In genomic region chr7:37208528-37208927, GRCh38 we compare ENCODE assay signal across 8 cellular contexts.
DNase-seq lines count a peak whose midpoint lies in the region; ATAC-seq and TF ChIP-seq lines count a peak whose summit lies in the region.

No MANE protein-coding gene starts in this region.

- H3K27ac ChIP-seq in cingulate gyrus (ENCODE audit: low read depth, low read length) (peak overlapping the region; percentile 50), lung (ENCODE audit: low read depth in 1 of 2, low read length in 1 of 2) (no peak overlapping the region), tibial artery (peak overlapping the region; percentile 74 to 79)

- 2 to 4% methylated on average over 5 of the region's 5 CpGs for WGBS in lung, 2 donors

- H3K4me3 ChIP-seq in lung (no peak overlapping the region), tibial artery (no peak overlapping the region)

- ATAC-seq in GM21423 (IDR thresholded peaks at IDR 0.05; ENCODE audit: unreplicated experiment) (peak; percentile 67), lung (ENCODE audit: insufficient read depth, low FRiP score) (peak; percentile 70)

- TF ChIP-seq CTCF in lung (IDR thresholded peaks at IDR 0.05; ENCODE audit: control extremely low read depth, extremely low read depth), result peak; percentile 47
- TF ChIP-seq CTCF in tibial artery (IDR thresholded peaks at IDR 0.05), result peak; percentile 40 to 50

- peak; percentile 3 for DNase-seq in NCI-H1436 (lab: John Stamatoyannopoulos, UW)
- DNase-seq in NCI-H1436 treated with DMSO at 0.1 percent for 48 hours (lab: John Stamatoyannopoulos, UW), result no peak
- DNase-seq in HUDEP-2 (lab: John Stamatoyannopoulos, UW; ENCODE audit: unreplicated experiment in 76 of 76), result peak in 54 of 76 experiments; percentile 2 to 63 (median 32)
- peak; percentile 27 for DNase-seq in SHP77 treated with DMSO at 0.1 percent for 48 hours (lab: John Stamatoyannopoulos, UW)
- DNase-seq in lung (ENCODE audit: low spot score), result peak; percentile 80
- DNase-seq in tibial artery, result peak; percentile 88 to 90

- peaks cover 0 to 1% of the 10 kb centered on the region in 2 donors for H3K4me1 ChIP-seq in lung (ENCODE audit: control insufficient read depth in 2 of 2, insufficient read depth in 2 of 2, low read length in 2 of 2)
- peaks cover 0 to 38% (median 23%) of the 10 kb centered on the region in 4 donors for H3K4me1 ChIP-seq in tibial artery

- H3K36me3 ChIP-seq in lung (ENCODE audit: control insufficient read depth in 2 of 2, insufficient read depth in 2 of 2, low read length in 2 of 2) (peaks cover 0 to 4% of the 10 kb centered on the region in 2 donors), tibial artery (peaks cover 0 to 5% (median 0%) of the 10 kb centered on the region in 3 donors)

- H3K27me3 ChIP-seq in lung (ENCODE audit: control insufficient read depth, insufficient read depth) (no peaks in the 10 kb centered on the region), tibial artery (no peaks in the 10 kb centered on the region)

- H3K9me3 ChIP-seq in lung (ENCODE audit: control insufficient read depth in 2 of 2, insufficient read depth in 1 of 2, low read length in 1 of 2) (peaks cover 0 to 1% of the 10 kb centered on the region in 2 donors), tibial artery (no peaks in the 10 kb centered on the region)

- intact Hi-C loops in tibial artery (cut with DNase I; ENCODE audit: low total_unique reads), result loop anchor here (5.0 kb wide), 1 partner anchor 524 kb away; no protein-coding TSS in a partner anchor

Comparison
In these comparisons a context has a peak if more than half of its experiments do, and no peak if none do; other contexts are left out.
1. H3K27ac ChIP-seq: peak in cingulate gyrus (single experiment) and tibial artery (2 of 2); none in lung (0 of 2).